8 cellular contexts compared by ENCODE assay signal in genomic region chrX:47216393-47216925, GRCh38. TPM values are rescaled to one million over a fixed set of nuclear protein-coding genes. Genes with fewer than 3 reads are reported as not detected.
A peak's percentile ranks its signal among the peaks of the same experiment; 100 is the strongest.
DNase-seq lines count a peak whose midpoint lies in the region; TF ChIP-seq lines count a peak whose summit lies in the region.

No MANE protein-coding gene starts in this region.

- H3K4me1 ChIP-seq in SJCRH30 = no peaks in the 10 kb centered on the region
- peaks cover 14 to 37% (median 16%) of the 10 kb centered on the region in 3 donors for H3K4me1 ChIP-seq in esophagus squamous epithelium
- peaks cover 14% of the 10 kb centered on the region for H3K4me1 ChIP-seq in rectal smooth muscle tissue (ENCODE audit: control insufficient read depth, insufficient read depth, low read length)

- intact Hi-C loops in esophagus squamous epithelium (cut with DNase I) = no loop called here

- H3K27me3 ChIP-seq in SJCRH30 (no peaks in the 10 kb centered on the region), esophagus squamous epithelium (no peaks in the 10 kb centered on the region), rectal smooth muscle tissue (ENCODE audit: control insufficient read depth, insufficient read depth, low read length) (no peaks in the 10 kb centered on the region)

- no peaks in the 10 kb centered on the region for H3K9me3 ChIP-seq in SJCRH30 (replicated peaks)
- no peaks in the 10 kb centered on the region for H3K9me3 ChIP-seq in esophagus squamous epithelium

- WGBS in esophagus squamous epithelium, 2 donors = 71 to 79% methylated on average over 7 to 8 of the region's 8 CpGs

- TF ChIP-seq POLR2A in esophagus squamous epithelium (IDR thresholded peaks at IDR 0.05) = no peak

- TF ChIP-seq CTCF in esophagus squamous epithelium (IDR thresholded peaks at IDR 0.05) = no peak

- peak; percentile 41 for DNase-seq in EL
- DNase-seq in SJCRH30 = no peak
- DNase-seq in esophagus squamous epithelium (lab: John Stamatoyannopoulos, UW) = no peak
- DNase-seq in DMS53 (lab: John Stamatoyannopoulos, UW) = no peak
- DNase-seq in GDM1 (lab: John Stamatoyannopoulos, UW) = no peak
- DNase-seq in H4 (ENCODE audit: low spot score) = no peak
- no peak for DNase-seq in NCI-H1930 (lab: John Stamatoyannopoulos, UW)

- H3K4me3 ChIP-seq in SJCRH30 = no peak overlapping the region
- H3K4me3 ChIP-seq in esophagus squamous epithelium = no peak overlapping the region
- H3K4me3 ChIP-seq in rectal smooth muscle tissue (ENCODE audit: low read length) = peak overlapping the region; percentile 6

- H3K9ac ChIP-seq in rectal smooth muscle tissue (ENCODE audit: low read length) = peak overlapping the region; percentile 3

- H3K36me3 ChIP-seq in SJCRH30 (no peaks in the 10 kb centered on the region; the same call in none of the 2 replicates), esophagus squamous epithelium (peaks cover 26 to 48% (median 35%) of the 10 kb centered on the region in 3 donors), rectal smooth muscle tissue (ENCODE audit: control insufficient read depth, insufficient read depth, low read length) (peaks cover 45% of the 10 kb centered on the region)

- H3K27ac ChIP-seq in SJCRH30 (peak overlapping the region; percentile 51; the same call in 1 of the 2 replicates), esophagus squamous epithelium (peak overlapping the region; percentile 76 to 98 (median 96)), rectal smooth muscle tissue (ENCODE audit: low read depth, low read length) (peak overlapping the region; percentile 77)

RNA-seq across cellular contexts. Expression of gene CDK16, which starts 2.0 kb away (rescaled TPM):
- 68.5 and 71.8 TPM in 2 replicates for total RNA-seq in SJCRH30 (2014; rRNA removed; shearing (Covaris generic))
- total RNA-seq in esophagus squamous epithelium = 100 to 1,000 TPM in 2 of 4 donors, 10 to 100 TPM in 2; 78.1 to 115 (median 99.4) TPM
- 77.1 and 98.5 TPM in 2 replicates for total RNA-seq in H4 (2014; rRNA removed; shearing (Covaris generic))

RNA-seq across cellular contexts. Expression of gene USP11, which starts 16.4 kb away (rescaled TPM):
- 51.0 and 53.4 TPM in 2 replicates for total RNA-seq in SJCRH30 (2014; rRNA removed; shearing (Covaris generic))
- total RNA-seq in esophagus squamous epithelium = 10 to 100 TPM in 3 of 4 donors, 1 to 10 TPM in 1; 6.6 to 26.9 (median 21.3) TPM
- 33.0 and 36.5 TPM in 2 replicates for total RNA-seq in H4 (2014; rRNA removed; shearing (Covaris generic))

RNA-seq across cellular contexts. Expression of gene UBA1, which starts 22.8 kb away (rescaled TPM):
- 152 and 158 TPM in 2 replicates for total RNA-seq in SJCRH30 (2014; rRNA removed; shearing (Covaris generic))
- total RNA-seq in esophagus squamous epithelium = 100 to 1,000 TPM; 126 to 238 (median 153) TPM
- total RNA-seq in H4 (2014; rRNA removed; shearing (Covaris generic)) = 105 and 130 TPM in 2 replicates
